ENCODE assay signal across 10 cellular contexts in genomic region chr22:23263651-23264555, GRCh38.
DNase-seq lines count a peak whose midpoint lies in the region; ATAC-seq and TF ChIP-seq lines count a peak whose summit lies in the region.
"Had no signal": no experiment of that assay in that cellular context is flagged by ENCODE, and none has a peak within 500 bp of the region (broad histone marks: within the 10 kb centered on the region; RNA-seq: fewer than 3 reads in every experiment).

No MANE protein-coding gene starts in this region.

- H3K4me1 ChIP-seq in left lung: no peaks in the 10 kb centered on the region
- peaks cover 0 to 30% of the 10 kb centered on the region in 2 donors for H3K4me1 ChIP-seq in thoracic aorta (ENCODE audit: control insufficient read depth in 1 of 2, low read depth in 2 of 2)
- no peaks in the 10 kb centered on the region for H3K4me1 ChIP-seq in BE2C
- H3K4me1 ChIP-seq: A549 had no signal

- H3K9me3 ChIP-seq in left lung: no peaks in the 10 kb centered on the region
- H3K9me3 ChIP-seq in thoracic aorta: no peaks in the 10 kb centered on the region
- H3K9me3 ChIP-seq in BE2C: no peaks in the 10 kb centered on the region
- H3K9me3 ChIP-seq: A549 had no signal

- TF ChIP-seq CTCF in left lung (IDR thresholded peaks at IDR 0.05) (no peak), thoracic aorta (IDR thresholded peaks at IDR 0.05) (no peak), BE2C (IDR thresholded peaks at IDR 0.05; ENCODE audit: low read depth, low read length) (no peak)

- no peaks in the 10 kb centered on the region for H3K27me3 ChIP-seq in left lung
- no peaks in the 10 kb centered on the region for H3K27me3 ChIP-seq in thoracic aorta (replicated peaks; ENCODE audit: insufficient read depth)
- no peaks in the 10 kb centered on the region for H3K27me3 ChIP-seq in BE2C

- H3K4me3 ChIP-seq in left lung (no peak overlapping the region), thoracic aorta (no peak overlapping the region), BE2C (ENCODE audit: low read depth, low read length) (no peak overlapping the region)
- H3K4me3 ChIP-seq: A549 had no signal

- no peaks in the 10 kb centered on the region for H3K27me3 Mint-ChIP-seq in activated T-helper 2 cell treated with anti-CD3 and anti-CD28 coated beads, Interferon-gamma antibody, Interleukin-2, Interleukin-4, amounts not matched to agents 10 μg/mL and 5 μg/mL and 100 μg/mL, durations not matched to agents 14 hours and 24 hours and 36 hours (ENCODE audit: low read depth)

- H3K27ac ChIP-seq in left lung (no peak overlapping the region), thoracic aorta (peak overlapping the region; percentile 75 to 77)
- H3K27ac ChIP-seq: A549, epithelial cell of prostate had no signal

- DNase-seq in activated CD4-positive, CD25-positive, alpha-beta regulatory T cell (lab: John Stamatoyannopoulos, UW): no peak
- DNase-seq in activated T-helper 2 cell treated with anti-CD3 and anti-CD28 coated beads, Interferon-gamma antibody, Interleukin-2, Interleukin-4, amounts not matched to agents 10 μg/mL and 5 μg/mL and 100 μg/mL, durations not matched to agents 14 hours and 24 hours and 36 hours (ENCODE audit: low spot score): peak; percentile 16
- DNase-seq in left lung (no peak), thoracic aorta (ENCODE audit: low spot score) (no peak), NCI-H1436 treated with DMSO at 0.1 percent for 48 hours (lab: John Stamatoyannopoulos, UW) (no peak), BE2C (no peak), NCI-H748 (lab: John Stamatoyannopoulos, UW; ENCODE audit: unreplicated experiment) (no peak)

- intact Hi-C loops in activated T-helper 2 cell treated with anti-CD3 and anti-CD28 coated beads, Interferon-gamma antibody, Interleukin-2, Interleukin-4, amounts not matched to agents 10 μg/mL and 5 μg/mL and 100 μg/mL, durations not matched to agents 14 hours and 24 hours and 36 hours (cut with micrococcal nuclease): no loop called here
- intact Hi-C loops in left lung (cut with DNase I): no loop called here

- no peaks in the 10 kb centered on the region for H3K9me3 Mint-ChIP-seq in activated T-helper 2 cell treated with anti-CD3 and anti-CD28 coated beads, Interferon-gamma antibody, Interleukin-2, Interleukin-4, amounts not matched to agents 10 μg/mL and 5 μg/mL and 100 μg/mL, durations not matched to agents 14 hours and 24 hours and 36 hours

- H3K4me1 Mint-ChIP-seq in activated T-helper 2 cell treated with anti-CD3 and anti-CD28 coated beads, Interferon-gamma antibody, Interleukin-2, Interleukin-4, amounts not matched to agents 10 μg/mL and 5 μg/mL and 100 μg/mL, durations not matched to agents 14 hours and 24 hours and 36 hours (ENCODE audit: low read depth): no peaks in the 10 kb centered on the region

- no peak overlapping the region for H3K4me3 Mint-ChIP-seq in activated T-helper 2 cell treated with anti-CD3 and anti-CD28 coated beads, Interferon-gamma antibody, Interleukin-2, Interleukin-4, amounts not matched to agents 10 μg/mL and 5 μg/mL and 100 μg/mL, durations not matched to agents 14 hours and 24 hours and 36 hours (ENCODE audit: low read depth)

- H3K36me3 Mint-ChIP-seq in activated T-helper 2 cell treated with anti-CD3 and anti-CD28 coated beads, Interferon-gamma antibody, Interleukin-2, Interleukin-4, amounts not matched to agents 10 μg/mL and 5 μg/mL and 100 μg/mL, durations not matched to agents 14 hours and 24 hours and 36 hours (ENCODE audit: low read depth): peaks cover 6% of the 10 kb centered on the region

- no peak overlapping the region for H3K27ac Mint-ChIP-seq in activated T-helper 2 cell treated with anti-CD3 and anti-CD28 coated beads, Interferon-gamma antibody, Interleukin-2, Interleukin-4, amounts not matched to agents 10 μg/mL and 5 μg/mL and 100 μg/mL, durations not matched to agents 14 hours and 24 hours and 36 hours

- H3K36me3 ChIP-seq in left lung (peaks cover 0 to 93% of the 10 kb centered on the region in 2 donors), thoracic aorta (peaks cover 29% of the 10 kb centered on the region), BE2C (peaks cover 3% of the 10 kb centered on the region)

- peak; percentile 57 to 78 for ATAC-seq in activated CD4-positive, CD25-positive, alpha-beta regulatory T cell treated with anti-CD3 and anti-CD28 coated beads, Interleukin-2, amount 50 U/mL, for 24 hours
- peak; percentile 34 for ATAC-seq in left lung
- ATAC-seq in thoracic aorta (ENCODE audit: insufficient number of reproducible peaks, low FRiP score, low read depth): no peak
- ATAC-seq: A549 had no signal

Comparison
In these comparisons a context has a peak if more than half of its experiments do, and no peak if none do; other contexts are left out.
1. H3K27ac ChIP-seq: peak in thoracic aorta (2 of 2); none in left lung (0 of 2).